In genomic region chr20:63642518-63643247, GRCh38 we compare ENCODE assay signal across 8 cellular contexts. TPM values are rescaled to one million over a fixed set of nuclear protein-coding genes. Genes with fewer than 3 reads are reported as not detected.
DNase-seq lines count a peak whose midpoint lies in the region; ATAC-seq and TF ChIP-seq lines count a peak whose summit lies in the region.

No MANE protein-coding gene starts in this region.

- H3K27ac ChIP-seq in left lung (peak overlapping the region; percentile 48 to 71), tibial nerve (peak overlapping the region in 2 of 4 donors; percentile 72 to 73)

- no peak for TF ChIP-seq EP300 in tibial nerve (IDR thresholded peaks at IDR 0.05)

- peaks cover 12% of the 10 kb centered on the region for H3K36me3 Mint-ChIP-seq in activated naive CD4-positive, alpha-beta T cell treated with anti-CD3 and anti-CD28 coated beads, Interleukin-2, amount 10 ng/mL, durations not matched to agents 7 days and 5 days

- ATAC-seq in left lung (no peak), GM19328 (IDR thresholded peaks at IDR 0.05; ENCODE audit: unreplicated experiment) (no peak)

- H3K9me3 ChIP-seq in left lung, result no peaks in the 10 kb centered on the region
- no peaks in the 10 kb centered on the region for H3K9me3 ChIP-seq in tibial nerve

- H3K4me3 ChIP-seq in left lung (peak overlapping the region; percentile 25 to 53), tibial nerve (peak overlapping the region in 3 of 4 donors; percentile 34 to 66 (median 49))

- H3K27me3 Mint-ChIP-seq in activated naive CD4-positive, alpha-beta T cell treated with anti-CD3 and anti-CD28 coated beads, Interleukin-2, amount 10 ng/mL, durations not matched to agents 7 days and 5 days, result peaks cover 9% of the 10 kb centered on the region

- WGBS in tibial nerve, 2 donors, result 45 to 65% methylated on average over 11 to 14 of the region's 31 CpGs

- H3K27ac Mint-ChIP-seq in activated naive CD4-positive, alpha-beta T cell treated with anti-CD3 and anti-CD28 coated beads, Interleukin-2, amount 10 ng/mL, durations not matched to agents 7 days and 5 days, result peak overlapping the region; percentile 74

- TF ChIP-seq CTCF in left lung (IDR thresholded peaks at IDR 0.05) (no peak), tibial nerve (IDR thresholded peaks at IDR 0.05) (no peak)

- intact Hi-C loops in left lung (cut with DNase I), result no loop called here

- DNase-seq in activated naive CD4-positive, alpha-beta T cell treated with anti-CD3 and anti-CD28 coated beads, Interleukin-2, amount 10 ng/mL, durations not matched to agents 7 days and 5 days, result no peak
- DNase-seq in activated naive CD4-positive, alpha-beta T cell treated with anti-CD3 and anti-CD28 coated beads, Interleukin-2, amount 50 U/mL, for 16 hours, result no peak
- peak; percentile 31 for DNase-seq in activated CD8-positive, alpha-beta memory T cell treated with anti-CD3 and anti-CD28 coated beads, Interleukin-2, amount 50 U/mL, for 4 hours
- DNase-seq in left lung (no peak), tibial nerve (ENCODE audit: low spot score in 2 of 2) (no peak), NCI-H2029 (lab: John Stamatoyannopoulos, UW) (no peak), T-helper 9 cell (no peak)

- no peak for TF ChIP-seq POLR2A in tibial nerve (IDR thresholded peaks at IDR 0.05)

- H3K36me3 ChIP-seq in left lung, result no peaks in the 10 kb centered on the region
- H3K36me3 ChIP-seq in tibial nerve, result peaks cover 0 to 9% (median 0%) of the 10 kb centered on the region in 3 donors

- H3K4me1 ChIP-seq in left lung (peaks cover 0 to 38% of the 10 kb centered on the region in 2 donors), tibial nerve (peaks cover 0 to 18% (median 4%) of the 10 kb centered on the region in 4 donors)

- no peaks in the 10 kb centered on the region for H3K27me3 ChIP-seq in left lung
- no peaks in the 10 kb centered on the region for H3K27me3 ChIP-seq in tibial nerve

- no peaks in the 10 kb centered on the region for H3K9me3 Mint-ChIP-seq in activated naive CD4-positive, alpha-beta T cell treated with anti-CD3 and anti-CD28 coated beads, Interleukin-2, amount 10 ng/mL, durations not matched to agents 7 days and 5 days

- H3K4me3 Mint-ChIP-seq in activated naive CD4-positive, alpha-beta T cell treated with anti-CD3 and anti-CD28 coated beads, Interleukin-2, amount 10 ng/mL, durations not matched to agents 7 days and 5 days, result peak overlapping the region; percentile 59

- H3K4me1 Mint-ChIP-seq in activated naive CD4-positive, alpha-beta T cell treated with anti-CD3 and anti-CD28 coated beads, Interleukin-2, amount 10 ng/mL, durations not matched to agents 7 days and 5 days, result peaks cover 30% of the 10 kb centered on the region

- CTCF ChIA-PET in activated naive CD4-positive, alpha-beta T cell treated with anti-CD3 and anti-CD28 coated beads, Interleukin-2, amount 10 ng/mL, durations not matched to agents 7 days and 5 days (lab: Charles Lee), result interaction anchor here (1.1 to 3.2 kb wide), 3 partner anchors 11 to 15 kb away, joined by 5 to 17 read pairs (median 7); partner anchors contain the start of genes GMEB2, RTEL1 and STMN3

RNA-seq across cellular contexts. Expression of gene STMN3, which starts 10.5 kb away (rescaled TPM):
- total RNA-seq in left lung (10 to 100 TPM; 12.6 to 13.1 TPM), tibial nerve (10 to 100 TPM; 12.3 to 26.4 (median 15.5) TPM)

RNA-seq across cellular contexts. Expression of gene RTEL1, which starts 15.4 kb away (rescaled TPM):
- total RNA-seq in left lung (10 to 100 TPM; 22.3 to 38.8 TPM), tibial nerve (10 to 100 TPM; 28.2 to 62.4 (median 46.7) TPM)

RNA-seq across cellular contexts. Expression of gene GMEB2, which starts 15.8 kb away (rescaled TPM):
- total RNA-seq in left lung, result 1 to 10 TPM; 8.1 to 9.8 TPM
- 10 to 100 TPM; 12.5 to 14.7 (median 13.7) TPM for total RNA-seq in tibial nerve

RNA-seq across cellular contexts. Expression of gene TNFRSF6B, which starts 53.8 kb away (rescaled TPM):
- total RNA-seq in left lung, result 10 to 100 TPM in 1 of 2 donors, 1 to 10 TPM in 1; 3.6 to 17.6 TPM
- 10 to 100 TPM in 3 of 4 donors, 1 to 10 TPM in 1; 8.0 to 61.2 (median 35.9) TPM for total RNA-seq in tibial nerve
